In the genomic region with DNA sequence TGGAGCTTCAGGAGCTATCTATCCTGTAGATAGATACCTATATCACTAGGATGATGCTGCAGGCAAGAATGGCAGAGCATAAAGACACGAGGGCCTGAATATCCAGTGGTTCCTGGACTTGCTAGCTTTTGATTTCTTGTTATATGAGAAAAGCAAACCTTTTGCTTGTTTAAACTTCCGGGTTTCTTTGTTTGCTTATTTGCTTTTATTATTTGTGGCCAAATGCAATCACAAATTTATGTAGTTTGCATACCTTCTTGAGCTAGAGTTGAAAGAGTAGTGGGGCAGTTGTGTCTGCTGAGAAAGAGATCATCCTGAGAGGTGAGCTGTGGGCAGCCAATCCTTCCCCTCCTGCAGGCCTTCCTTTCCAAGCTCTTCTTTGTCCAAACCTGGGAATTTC, we compare ENCODE assay signal across 17 cellular contexts.
DNase-seq lines count a peak whose midpoint lies in the region; ATAC-seq and TF ChIP-seq lines count a peak whose summit lies in the region.
"Had no signal": no experiment of that assay in that cellular context is flagged by ENCODE, and none has a peak within 500 bp of the region (broad histone marks: within the 10 kb centered on the region; RNA-seq: fewer than 3 reads in every experiment).

No MANE protein-coding gene starts in this region.

- no peaks in the 10 kb centered on the region for H3K4me1 ChIP-seq in Karpas-422 (ENCODE audit: low read length)
- H3K4me1 ChIP-seq: BE2C, BLaER1, Caco-2 had no signal

- ATAC-seq in HG02981 (IDR thresholded peaks at IDR 0.05; ENCODE audit: unreplicated experiment) = no peak
- ATAC-seq: CD8-positive, alpha-beta T cell had no signal

- H4K20me1 ChIP-seq in Karpas-422 (ENCODE audit: insufficient read depth, low read depth, low read length) = no peaks in the 10 kb centered on the region
- H4K20me1 ChIP-seq: BLaER1 had no signal

- no peak overlapping the region for H3K9ac ChIP-seq in Karpas-422 (ENCODE audit: low read length)
- H3K9ac ChIP-seq: BLaER1 had no signal

- TF ChIP-seq CTCF in VCaP (conservative IDR thresholded peaks at IDR 0.05) = no peak

- no peaks in the 10 kb centered on the region for H3K9me3 ChIP-seq in Karpas-422 (ENCODE audit: low read length)
- H3K9me3 ChIP-seq: BE2C, Caco-2 had no signal

- H3K36me3 ChIP-seq in Karpas-422 (ENCODE audit: insufficient read depth, low read length) = no peaks in the 10 kb centered on the region
- H3K36me3 ChIP-seq: BE2C, BLaER1 had no signal

- H3K27ac ChIP-seq in Karpas-422 (ENCODE audit: low read length) (no peak overlapping the region), VCaP (peak overlapping the region; percentile 95)
- H3K27ac ChIP-seq: BLaER1 had no signal

- H3K9me2 ChIP-seq in Karpas-422 (replicated peaks; ENCODE audit: insufficient read depth, low read length) = no peaks in the 10 kb centered on the region

- H3K4me3 ChIP-seq in Karpas-422 (ENCODE audit: low read length) = no peak overlapping the region
- H3K4me3 ChIP-seq: BLaER1 had no signal

- DNase-seq in DMS53 (lab: John Stamatoyannopoulos, UW) = peak; percentile 3
- no peak for DNase-seq in DMS53 treated with DMSO at 0.1 percent for 48 hours (lab: John Stamatoyannopoulos, UW; ENCODE audit: unreplicated experiment)
- DNase-seq in Karpas-422 = no peak
- DNase-seq in iPS-NIHi7 (ENCODE audit: extremely low spot score) = no peak
- DNase-seq: 8988T; ACHN; BE2C; C1 segment of cervical spinal cord; Caco-2; Calu3; CD4-positive, alpha-beta T cell; CD8-positive, alpha-beta T cell; DMS79 treated with DMSO at 0.1 percent for 48 hours; GF-D8 had no signal

- H3K79me2 ChIP-seq in Karpas-422 (ENCODE audit: low read length) = no peaks in the 10 kb centered on the region

- peak overlapping the region; percentile 41; the same call in 1 of the 2 replicates for H2AFZ ChIP-seq in Karpas-422 (ENCODE audit: low read length)

- no peak overlapping the region for H3K4me2 ChIP-seq in Karpas-422 (ENCODE audit: low read depth, low read length, poor library complexity, severe bottlenecking)
- H3K4me2 ChIP-seq: BLaER1 had no signal

- H3K27me3 ChIP-seq in Karpas-422 (ENCODE audit: low read length) = no peaks in the 10 kb centered on the region
- H3K27me3 ChIP-seq: BE2C, BLaER1 had no signal
